Comparison of ENCODE assay signal across 27 cellular contexts in the genomic region with DNA sequence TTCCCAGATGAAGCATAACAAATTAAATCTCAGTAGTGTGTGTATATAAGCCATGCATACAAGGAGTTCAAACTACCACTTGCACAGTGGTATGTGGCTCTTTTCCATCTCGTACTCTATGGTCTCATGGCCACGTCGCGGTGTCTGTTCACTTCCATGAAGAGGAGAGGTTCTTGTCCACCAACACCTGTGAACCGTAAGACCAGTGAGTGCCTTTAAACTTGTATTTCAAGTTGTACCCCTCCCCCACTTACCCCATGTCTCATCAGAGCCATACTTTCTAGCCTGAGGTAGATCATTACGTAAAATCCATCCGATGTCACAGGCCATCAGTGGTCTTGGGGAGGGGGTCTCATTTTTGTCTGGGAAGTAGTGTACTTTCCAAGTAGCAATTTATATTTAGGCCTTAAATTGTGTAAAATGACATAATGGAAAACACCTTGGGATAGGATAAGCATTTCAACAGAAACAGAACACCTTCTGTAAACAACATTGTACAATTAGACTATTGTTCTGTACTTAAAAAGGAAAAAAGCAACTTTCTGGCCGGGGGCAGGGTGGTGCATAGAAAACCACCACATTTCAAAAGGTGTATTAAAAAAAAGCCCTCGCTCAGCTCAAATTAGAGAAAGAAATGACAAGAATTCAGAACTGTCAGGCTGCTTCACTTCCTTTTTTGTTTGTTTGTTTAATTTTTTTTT.
DNase-seq lines count a peak whose midpoint lies in the region; ATAC-seq and TF ChIP-seq lines count a peak whose summit lies in the region.
"Had no signal": no experiment of that assay in that cellular context is flagged by ENCODE, and none has a peak within 500 bp of the region (broad histone marks: within the 10 kb centered on the region; RNA-seq: fewer than 3 reads in every experiment).

No MANE protein-coding gene starts in this region.

- ATAC-seq in natural killer cell: no peak
- ATAC-seq in natural killer cell treated with Interleukin-12 subunit alpha and Interleukin-12 subunit beta and Interleukin-15 and Interleukin-18, amount 100 ng/mL, for 72 hours: no peak
- no peak for ATAC-seq in activated T-helper 17 cell treated with anti-CD3 and anti-CD28 coated beads, Interleukin-2, amount 50 U/mL, for 72 hours (replicated peaks)
- ATAC-seq: gastroesophageal sphincter, HCT116, mucosa of descending colon had no signal

- no peak overlapping the region for H3K23ac ChIP-seq in mesendoderm (ENCODE audit: low read length)

- no peak overlapping the region for H3K4ac ChIP-seq in mesendoderm (ENCODE audit: low read depth, low read length)

- peak overlapping the region; percentile 27 to 77 for H3K27ac Mint-ChIP-seq in natural killer cell
- peak overlapping the region in 1 of 2 donors; percentile 57 for H3K27ac Mint-ChIP-seq in natural killer cell treated with Interleukin-12 subunit alpha and Interleukin-12 subunit beta and Interleukin-15 and Interleukin-18, amount 100 ng/mL, for 72 hours
- peak overlapping the region; percentile 60 for H3K27ac Mint-ChIP-seq in activated T-helper 17 cell treated with anti-CD3 and anti-CD28 coated beads, Interleukin-2, amount 50 U/mL, for 72 hours

- no peaks in the 10 kb centered on the region for H3K27me3 Mint-ChIP-seq in natural killer cell (ENCODE audit: low read depth in 2 of 2)
- H3K27me3 Mint-ChIP-seq in natural killer cell treated with Interleukin-12 subunit alpha and Interleukin-12 subunit beta and Interleukin-15 and Interleukin-18, amount 100 ng/mL, for 72 hours: no peaks in the 10 kb centered on the region
- H3K27me3 Mint-ChIP-seq in activated T-helper 17 cell treated with anti-CD3 and anti-CD28 coated beads, Interleukin-2, amount 50 U/mL, for 72 hours: no peaks in the 10 kb centered on the region
- H3K27me3 Mint-ChIP-seq: activated T-cell treated with anti-CD3 and anti-CD28 coated beads, Interleukin-2, amount 50 U/mL, for 24 hours had no signal

- no peak overlapping the region for H4K8ac ChIP-seq in mesendoderm (ENCODE audit: low read depth, low read length)

- H3K27me3 ChIP-seq in mesendoderm (ENCODE audit: insufficient read depth, low read length, poor library complexity): no peaks in the 10 kb centered on the region
- H3K27me3 ChIP-seq in hepatocyte: no peaks in the 10 kb centered on the region
- H3K27me3 ChIP-seq: BE2C, cardiac muscle cell, gastroesophageal sphincter, sigmoid colon had no signal

- H3K36me3 ChIP-seq in mesendoderm (ENCODE audit: control insufficient read depth, insufficient read depth, low read length) (no peaks in the 10 kb centered on the region), hepatocyte (replicated peaks; ENCODE audit: insufficient read depth, low read depth) (no peaks in the 10 kb centered on the region)
- H3K36me3 ChIP-seq: BE2C, cardiac muscle cell had no signal

- H3K27ac ChIP-seq in mesendoderm (ENCODE audit: low read depth, low read length) (no peak overlapping the region), hepatocyte (no peak overlapping the region)
- H3K27ac ChIP-seq: cardiac muscle cell, gastroesophageal sphincter, sigmoid colon had no signal

- H3K79me1 ChIP-seq in mesendoderm (ENCODE audit: low read length): no peaks in the 10 kb centered on the region

- H3K9me3 ChIP-seq in hepatocyte (ENCODE audit: low read depth): no peaks in the 10 kb centered on the region
- H3K9me3 ChIP-seq: BE2C, gastroesophageal sphincter, mucosa of descending colon, sigmoid colon had no signal

- peaks cover 2% of the 10 kb centered on the region for H3K4me1 ChIP-seq in mesendoderm (ENCODE audit: control insufficient read depth, low read depth, low read length)
- no peaks in the 10 kb centered on the region for H3K4me1 ChIP-seq in hepatocyte (ENCODE audit: insufficient read depth)
- H3K4me1 ChIP-seq: BE2C had no signal

- intact Hi-C loops in natural killer cell (cut with micrococcal nuclease): no loop called here

- H2BK15ac ChIP-seq in mesendoderm (replicated peaks; ENCODE audit: low read depth): no peak overlapping the region

- no peak for TF ChIP-seq CTCF in natural killer cell (IDR thresholded peaks at IDR 0.05)
- no peak for TF ChIP-seq CTCF in hepatocyte (IDR thresholded peaks at IDR 0.05; ENCODE audit: poor library complexity)

- H4K20me1 ChIP-seq in hepatocyte (ENCODE audit: insufficient read depth, poor library complexity, severe bottlenecking): no peaks in the 10 kb centered on the region

- no peaks in the 10 kb centered on the region for H3K9me3 Mint-ChIP-seq in natural killer cell
- H3K9me3 Mint-ChIP-seq in natural killer cell treated with Interleukin-12 subunit alpha and Interleukin-12 subunit beta and Interleukin-15 and Interleukin-18, amount 100 ng/mL, for 72 hours: no peaks in the 10 kb centered on the region
- H3K9me3 Mint-ChIP-seq in activated T-helper 17 cell treated with anti-CD3 and anti-CD28 coated beads, Interleukin-2, amount 50 U/mL, for 72 hours: no peaks in the 10 kb centered on the region
- H3K9me3 Mint-ChIP-seq: activated T-cell treated with anti-CD3 and anti-CD28 coated beads, Interleukin-2, amount 50 U/mL, for 24 hours had no signal

- no peaks in the 10 kb centered on the region for H3K9me2 ChIP-seq in hepatocyte (replicated peaks; ENCODE audit: insufficient read depth)

- H3K9ac ChIP-seq in mesendoderm (ENCODE audit: low read length): no peak overlapping the region

- H3K4me2 ChIP-seq in mesendoderm (ENCODE audit: low read length) (no peak overlapping the region), hepatocyte (no peak overlapping the region)

- no peak overlapping the region for H2BK120ac ChIP-seq in mesendoderm (ENCODE audit: low read depth, low read length)

- no peak overlapping the region for H3K56ac ChIP-seq in mesendoderm (ENCODE audit: low read length)

- H3K79me2 ChIP-seq in mesendoderm (ENCODE audit: control insufficient read depth, insufficient read depth, low read length): no peaks in the 10 kb centered on the region
- H3K79me2 ChIP-seq in hepatocyte: no peaks in the 10 kb centered on the region

- H2AFZ ChIP-seq in hepatocyte: no peak overlapping the region

- no peak overlapping the region for H3K4me3 Mint-ChIP-seq in natural killer cell
- H3K4me3 Mint-ChIP-seq in natural killer cell treated with Interleukin-12 subunit alpha and Interleukin-12 subunit beta and Interleukin-15 and Interleukin-18, amount 100 ng/mL, for 72 hours: no peak overlapping the region
- H3K4me3 Mint-ChIP-seq in activated T-helper 17 cell treated with anti-CD3 and anti-CD28 coated beads, Interleukin-2, amount 50 U/mL, for 72 hours: no peak overlapping the region
- H3K4me3 Mint-ChIP-seq: activated T-cell treated with anti-CD3 and anti-CD28 coated beads, Interleukin-2, amount 50 U/mL, for 24 hours; neural crest cell had no signal

- no peak overlapping the region for H3K18ac ChIP-seq in mesendoderm (ENCODE audit: low read length)

- peaks cover 1% of the 10 kb centered on the region for H3K36me3 Mint-ChIP-seq in natural killer cell
- H3K36me3 Mint-ChIP-seq in natural killer cell treated with Interleukin-12 subunit alpha and Interleukin-12 subunit beta and Interleukin-15 and Interleukin-18, amount 100 ng/mL, for 72 hours: no peaks in the 10 kb centered on the region
- peaks cover 30% of the 10 kb centered on the region for H3K36me3 Mint-ChIP-seq in activated T-helper 17 cell treated with anti-CD3 and anti-CD28 coated beads, Interleukin-2, amount 50 U/mL, for 72 hours (ENCODE audit: low read depth)

- peaks cover 15 to 30% of the 10 kb centered on the region in 2 donors for H3K4me1 Mint-ChIP-seq in natural killer cell
- peaks cover 10 to 12% of the 10 kb centered on the region in 2 donors for H3K4me1 Mint-ChIP-seq in natural killer cell treated with Interleukin-12 subunit alpha and Interleukin-12 subunit beta and Interleukin-15 and Interleukin-18, amount 100 ng/mL, for 72 hours (ENCODE audit: low read depth in 2 of 2)
- H3K4me1 Mint-ChIP-seq in activated T-helper 17 cell treated with anti-CD3 and anti-CD28 coated beads, Interleukin-2, amount 50 U/mL, for 72 hours: peaks cover 14% of the 10 kb centered on the region

- in situ Hi-C loops in KBM-7 (cut with MboI; ENCODE audit: low pct_unique_long_range_greater_than_20kb, low sequenced_read_pairs): no loop called here

- WGBS in mesendoderm (ENCODE audit: extremely low coverage, insufficient coverage, low lambda C conversion rate): no CpG with 5 or more reads among the region's 9 CpGs
- WGBS in hepatocyte (ENCODE audit: low lambda C conversion rate, missing lambda C conversion rate): 84% methylated on average over 9 of the region's 9 CpGs

- DNase-seq in natural killer cell (no peak), mesendoderm (peak; percentile 26), KBM-7 (no peak), NCI-H2029 treated with DMSO at 0.1 percent for 48 hours (lab: John Stamatoyannopoulos, UW) (no peak), hepatocyte (ENCODE audit: low spot score) (no peak)
- no peak for DNase-seq in natural killer cell treated with Interleukin-12 subunit alpha and Interleukin-12 subunit beta and Interleukin-15 and Interleukin-18, amount 100 ng/mL, for 72 hours (ENCODE audit: low spot score)
- DNase-seq in stimulated activated CD4-positive, alpha-beta T cell treated with anti-CD3 and anti-CD28 coated beads, Interleukin-1b, Interleukin-23, amount 100 ng/mL, for 48 hours: no peak
- DNase-seq: activated CD4-positive, alpha-beta T cell treated with anti-CD3 and anti-CD28 coated beads for 48 hours; activated naive CD4-positive, alpha-beta T cell treated with Interleukin-2 at 50 U/mL for 16 hours; activated T-cell treated with anti-CD3 and anti-CD28 coated beads, Interleukin-2, amount 50 U/mL, for 24 hours; amygdala; BE2C; COR-L47; cortex of kidney; DND-41; mucosa of descending colon; NCI-H1105 treated with DMSO at 0.1 percent for 48 hours; NCI-H2081; NCI-H524; RPMI8226; sigmoid colon; T-helper 2 cell had no signal

- no peak overlapping the region for H2AK5ac ChIP-seq in mesendoderm (ENCODE audit: low read length)

- H3K4me3 ChIP-seq in mesendoderm (ENCODE audit: low read length) (no peak overlapping the region), hepatocyte (no peak overlapping the region)
- H3K4me3 ChIP-seq: cardiac muscle cell, gastroesophageal sphincter, mucosa of descending colon, sigmoid colon had no signal

- H2BK5ac ChIP-seq in mesendoderm (ENCODE audit: low read length): no peak overlapping the region

- H4K5ac ChIP-seq in mesendoderm (ENCODE audit: low read length): no peak overlapping the region
